Comparison of ENCODE assay signal across 8 cellular contexts in genomic region chr9:137301086-137301947, GRCh38. TPM values are rescaled to one million over a fixed set of nuclear protein-coding genes. Genes with fewer than 3 reads are reported as not detected.
DNase-seq lines count a peak whose midpoint lies in the region; ATAC-seq and TF ChIP-seq lines count a peak whose summit lies in the region.

No MANE protein-coding gene starts in this region.

- intact Hi-C loops in mucosa of descending colon (cut with DNase I, micrococcal nuclease): no loop called here

- no peak overlapping the region for H2AFZ ChIP-seq in Karpas-422 (ENCODE audit: low read length)

- CTCF ChIA-PET in AG04450 (lab: Charles Lee): interaction anchor here (1.0 to 1.1 kb wide), 2 partner anchors 35 to 109 kb away, joined by 3 to 5 read pairs; no protein-coding TSS in a partner anchor

- H3K36me3 ChIP-seq in mucosa of descending colon (ENCODE audit: low read depth): no peaks in the 10 kb centered on the region
- no peaks in the 10 kb centered on the region for H3K36me3 ChIP-seq in Karpas-422 (ENCODE audit: insufficient read depth, low read length)

- H3K79me2 ChIP-seq in Karpas-422 (ENCODE audit: low read length): no peaks in the 10 kb centered on the region

- H3K27ac ChIP-seq in AG04450 (ENCODE audit: low read depth, low read length) (no peak overlapping the region), Karpas-422 (ENCODE audit: low read length) (no peak overlapping the region)

- H3K4me2 ChIP-seq in Karpas-422 (ENCODE audit: low read depth, low read length, poor library complexity, severe bottlenecking): no peak overlapping the region

- ATAC-seq in HG03342 (IDR thresholded peaks at IDR 0.05; ENCODE audit: unreplicated experiment) (peak; percentile 11), mucosa of descending colon (no peak), GM21825 (IDR thresholded peaks at IDR 0.05; ENCODE audit: unreplicated experiment) (no peak)

- no peaks in the 10 kb centered on the region for H3K9me2 ChIP-seq in Karpas-422 (replicated peaks; ENCODE audit: insufficient read depth, low read length)

- no peak for TF ChIP-seq CTCF in AG04450 (IDR thresholded peaks at IDR 0.05; ENCODE audit: low read depth, low read length)
- TF ChIP-seq CTCF in mucosa of descending colon (IDR thresholded peaks at IDR 0.05): no peak

- H3K9me3 ChIP-seq in AG04450 (ENCODE audit: control insufficient read depth, insufficient read depth, low read length) (no peaks in the 10 kb centered on the region; the same call in 1 of the 2 replicates), mucosa of descending colon (no peaks in the 10 kb centered on the region), Karpas-422 (ENCODE audit: low read length) (no peaks in the 10 kb centered on the region)

- H3K4me3 ChIP-seq in AG04450 (ENCODE audit: low read depth, low read length) (peak overlapping the region; percentile 46), GM08714 (ENCODE audit: low read length) (peak overlapping the region; percentile 25), mucosa of descending colon (peak overlapping the region; percentile 63), Karpas-422 (ENCODE audit: low read length) (no peak overlapping the region)

- H4K20me1 ChIP-seq in Karpas-422 (ENCODE audit: insufficient read depth, low read depth, low read length): no peaks in the 10 kb centered on the region; the same call in 1 of the 2 replicates

- H3K4me1 ChIP-seq in mucosa of descending colon (ENCODE audit: low read depth) (peaks cover 51% of the 10 kb centered on the region), Karpas-422 (ENCODE audit: low read length) (peaks cover 35% of the 10 kb centered on the region)

- POLR2A ChIA-PET in AG04450 (lab: Yijun Ruan, JAX): interaction anchor here (0.6 to 2.3 kb wide), 4 partner anchors 8 to 95 kb away, joined by 3 to 11 read pairs (median 5); partner anchors contain the start of gene TUBB4B

- H3K27me3 ChIP-seq in AG04450 (ENCODE audit: control insufficient read depth, insufficient read depth, low read length) (peaks cover 32% of the 10 kb centered on the region), Karpas-422 (ENCODE audit: low read length) (no peaks in the 10 kb centered on the region)

- DNase-seq in AG04450 (ENCODE audit: low read depth, low spot score): no peak
- DNase-seq in SK-N-DZ (ENCODE audit: low spot score): peak; percentile 68
- DNase-seq in ecto neural progenitor cell (ENCODE audit: low spot score): peak; percentile 85
- peak; percentile 32 to 74 (median 65) for DNase-seq in mucosa of descending colon
- no peak for DNase-seq in Karpas-422

- no peak overlapping the region for H3K9ac ChIP-seq in Karpas-422 (ENCODE audit: low read length)

RNA-seq across cellular contexts. Expression of gene NRARP, which starts 0.8 kb away (rescaled TPM):
- polyA plus RNA-seq in AG04450 (2011; rRNA removed): 0.17 and 0.22 TPM in 2 replicates
- not detected in 2 replicates for polyA minus RNA-seq in AG04450 (2011; rRNA and poly(A)+ RNA removed)
- polyA plus RNA-seq in SK-N-DZ (2014; cell fraction: cytosol; rRNA removed): 15.4 and 15.5 TPM in 2 replicates
- 10.1 and 13.2 TPM in 2 replicates for polyA plus RNA-seq in SK-N-DZ (2014; cell fraction: nucleus; rRNA removed)
- total RNA-seq in mucosa of descending colon: 100 to 1,000 TPM in 2 of 3 donors, 10 to 100 TPM in 1; 61.4 to 171 (median 146) TPM
- total RNA-seq in Karpas-422 (2014; rRNA removed; shearing (Covaris generic); ENCODE audit: low replicate concordance): 1.4 and 1.8 TPM in 2 replicates

RNA-seq across cellular contexts. Expression of gene TOR4A, which starts 23.8 kb away (rescaled TPM):
- 14.1 and 18.7 TPM in 2 replicates for polyA plus RNA-seq in AG04450 (2011; rRNA removed)
- 10.9 and 14.8 TPM in 2 replicates for polyA minus RNA-seq in AG04450 (2011; rRNA and poly(A)+ RNA removed)
- 0.29 and 0.35 TPM in 2 replicates for polyA plus RNA-seq in SK-N-DZ (2014; cell fraction: cytosol; rRNA removed)
- polyA plus RNA-seq in SK-N-DZ (2014; cell fraction: nucleus; rRNA removed): 0.21 and 1.2 TPM in 2 replicates
- total RNA-seq in mucosa of descending colon: 10 to 100 TPM; 23.3 to 48.6 (median 45.3) TPM
- 8.8 and 19.2 TPM in 2 replicates for total RNA-seq in Karpas-422 (2014; rRNA removed; shearing (Covaris generic); ENCODE audit: low replicate concordance)

RNA-seq across cellular contexts. Expression of gene NELFB, which starts 46.2 kb away (rescaled TPM):
- polyA plus RNA-seq in AG04450 (2011; rRNA removed): 27.1 and 38.7 TPM in 2 replicates
- 21.9 and 23.5 TPM in 2 replicates for polyA minus RNA-seq in AG04450 (2011; rRNA and poly(A)+ RNA removed)
- polyA plus RNA-seq in SK-N-DZ (2014; cell fraction: cytosol; rRNA removed): 116 TPM in 2 replicates
- polyA plus RNA-seq in SK-N-DZ (2014; cell fraction: nucleus; rRNA removed): 73.0 and 86.4 TPM in 2 replicates
- 10 to 100 TPM; 52.9 to 66.2 (median 60.5) TPM for total RNA-seq in mucosa of descending colon
- total RNA-seq in Karpas-422 (2014; rRNA removed; shearing (Covaris generic); ENCODE audit: low replicate concordance): 17.8 and 42.7 TPM in 2 replicates

RNA-seq across cellular contexts. Expression of gene STPG3, which starts 50.2 kb away (rescaled TPM):
- not detected in 2 replicates for polyA plus RNA-seq in AG04450 (2011; rRNA removed)
- polyA minus RNA-seq in AG04450 (2011; rRNA and poly(A)+ RNA removed): not detected in 2 replicates
- not detected in 2 replicates for polyA plus RNA-seq in SK-N-DZ (2014; cell fraction: cytosol; rRNA removed)
- polyA plus RNA-seq in SK-N-DZ (2014; cell fraction: nucleus; rRNA removed): 0.70 and 1.4 TPM in 2 replicates
- not detected for total RNA-seq in mucosa of descending colon
- 0.61 and 0.86 TPM in 2 replicates for total RNA-seq in Karpas-422 (2014; rRNA removed; shearing (Covaris generic); ENCODE audit: low replicate concordance)

Comparison
In these comparisons a context has a peak if more than half of its experiments do, and no peak if none do; other contexts are left out.
1. DNase-seq: peak in SK-N-DZ (single experiment), ecto neural progenitor cell (single experiment) and mucosa of descending colon (3 of 3); none in AG04450 (single experiment) and Karpas-422 (single experiment).
2. RNA of gene NRARP, which starts 0.8 kb away (total RNA-seq): 61.4 to 171 TPM in mucosa of descending colon; 1.4 to 1.8 TPM in Karpas-422; every median in the first group is over 10 times any median in the second.